35 cellular contexts compared by ENCODE assay signal in genomic region chr20:2204021-2204420, GRCh38.
DNase-seq lines count a peak whose midpoint lies in the region; FAIRE-seq and TF ChIP-seq lines count a peak whose summit lies in the region.
"Had no signal": no experiment of that assay in that cellular context is flagged by ENCODE, and none has a peak within 500 bp of the region (broad histone marks: within the 10 kb centered on the region; RNA-seq: fewer than 3 reads in every experiment).

No MANE protein-coding gene starts in this region.

- peak overlapping the region; percentile 13 for H3K4me3 Mint-ChIP-seq in neural crest cell
- H3K4me3 Mint-ChIP-seq: B cell; CD4-positive, alpha-beta memory T cell; CD4-positive, alpha-beta T cell; CD4-positive, CD25-positive, alpha-beta regulatory T cell; CD8-positive, alpha-beta T cell had no signal

- H3K27ac ChIP-seq in sigmoid colon: no peak overlapping the region
- H3K27ac ChIP-seq: 22Rv1; A549; BLaER1; BLaER1 treated with 17β-estradiol and CSF1 and Interleukin-3, amounts not matched to agents 10 nM and 100 nM; C4-2B had no signal

- H3K36me3 Mint-ChIP-seq in neural crest cell (ENCODE audit: low read depth): no peaks in the 10 kb centered on the region
- H3K36me3 Mint-ChIP-seq: CD14-positive monocyte; CD4-positive, alpha-beta memory T cell; CD4-positive, CD25-positive, alpha-beta regulatory T cell; CD8-positive, alpha-beta memory T cell; CD8-positive, alpha-beta T cell had no signal

- in situ Hi-C loops in SK-MEL-5 (cut with HindIII; ENCODE audit: low pct_unique_long_range_greater_than_20kb, low sequenced_read_pairs): no loop called here

- no peaks in the 10 kb centered on the region for H3K9me3 ChIP-seq in sigmoid colon
- H3K9me3 ChIP-seq: A549; BE2C; BLaER1; BLaER1 treated with 17β-estradiol and CSF1 and Interleukin-3, amounts not matched to agents 10 nM and 100 nM; Caco-2 had no signal

- H3K36me3 ChIP-seq in sigmoid colon: no peaks in the 10 kb centered on the region
- H3K36me3 ChIP-seq: BE2C; BLaER1; BLaER1 treated with 17β-estradiol and CSF1 and Interleukin-3, amounts not matched to agents 10 nM and 100 nM had no signal

- no peaks in the 10 kb centered on the region for H3K27me3 Mint-ChIP-seq in neural crest cell (ENCODE audit: low read depth)
- H3K27me3 Mint-ChIP-seq: CD4-positive, alpha-beta T cell had no signal

- H3K4me1 ChIP-seq in sigmoid colon: peaks cover 0 to 16% (median 13%) of the 10 kb centered on the region in 4 donors
- H3K4me1 ChIP-seq: A549, BE2C, Caco-2 had no signal

- 94% methylated on average over 3 of the region's 3 CpGs for WGBS in sigmoid colon, 2 donors

- no peak for FAIRE-seq in H54 (lab: Jason Lieb, UNC)
- FAIRE-seq: A204.1, A549, D721Med had no signal

- H3K4me3 ChIP-seq in sigmoid colon: no peak overlapping the region
- H3K4me3 ChIP-seq: A549; BLaER1; BLaER1 treated with 17β-estradiol and CSF1 and Interleukin-3, amounts not matched to agents 10 nM and 100 nM had no signal

- TF ChIP-seq POLR2A in H54 (IDR thresholded peaks at IDR 0.05; ENCODE audit: low read depth, low read length) (no peak), sigmoid colon (IDR thresholded peaks at IDR 0.05) (no peak)

- intact Hi-C loops in sigmoid colon (cut with DNase I): no loop called here

- peaks cover 8 to 40% (median 13%) of the 10 kb centered on the region in 3 donors for H3K27me3 ChIP-seq in sigmoid colon
- H3K27me3 ChIP-seq: BLaER1 had no signal

- DNase-seq in COLO829 (ENCODE audit: low spot score): peak; percentile 76
- DNase-seq in SK-MEL-5 (ENCODE audit: low read depth, low spot score): peak; percentile 89
- DNase-seq in neural crest cell (ENCODE audit: low read depth, low spot score): no peak
- DNase-seq in activated CD4-positive, alpha-beta T cell treated with anti-CD3 and anti-CD28 coated beads, Interleukin-2, amount 50 U/mL, for 4 hours: no peak
- DNase-seq in H54 (ENCODE audit: insufficient read length, low spot score): no peak
- DNase-seq in sigmoid colon: no peak
- DNase-seq: 8988T; ACHN; AML-193; BE2C; C1 segment of cervical spinal cord; Caco-2; Calu3; CD4-positive, alpha-beta memory T cell; CD4-positive, alpha-beta T cell; CD4-positive, CD25-positive, alpha-beta regulatory T cell; CD8-positive, alpha-beta memory T cell; CD8-positive, alpha-beta T cell; COR-L47; DMS 273 treated with DMSO at 0.1 percent for 48 hours; DMS153; DMS53; DMS79; DMS79 treated with DMSO at 0.1 percent for 48 hours; DND-41; EL had no signal

- H3K4me1 Mint-ChIP-seq in neural crest cell: peaks cover 22% of the 10 kb centered on the region

- TF ChIP-seq CTCF in neural crest cell (conservative IDR thresholded peaks at IDR 0.05): no peak
- no peak for TF ChIP-seq CTCF in sigmoid colon (IDR thresholded peaks at IDR 0.05)

- H3K9me3 Mint-ChIP-seq in neural crest cell: peaks cover 6% of the 10 kb centered on the region
- H3K9me3 Mint-ChIP-seq: CD4-positive, alpha-beta memory T cell; CD4-positive, alpha-beta T cell; CD8-positive, alpha-beta memory T cell; CD8-positive, alpha-beta T cell had no signal

- TF ChIP-seq EP300 in sigmoid colon (IDR thresholded peaks at IDR 0.05): no peak

- no peak overlapping the region for H3K27ac Mint-ChIP-seq in neural crest cell (ENCODE audit: unreplicated experiment)
- H3K27ac Mint-ChIP-seq: B cell; CD4-positive, alpha-beta memory T cell; CD4-positive, alpha-beta T cell; CD4-positive, CD25-positive, alpha-beta regulatory T cell; CD8-positive, alpha-beta memory T cell; CD8-positive, alpha-beta T cell had no signal

Comparison
In these comparisons a context has a peak if more than half of its experiments do, and no peak if none do; other contexts are left out.
1. DNase-seq: peak in COLO829 (single experiment) and SK-MEL-5 (single experiment); none in neural crest cell (single experiment), activated CD4-positive, alpha-beta T cell treated with anti-CD3 and anti-CD28 coated beads, Interleukin-2, amount 50 U/mL, for 4 hours (0 of 2), H54 (single experiment) and sigmoid colon (single experiment).